ENCODE assay signal across 30 cellular contexts in the genomic region with DNA sequence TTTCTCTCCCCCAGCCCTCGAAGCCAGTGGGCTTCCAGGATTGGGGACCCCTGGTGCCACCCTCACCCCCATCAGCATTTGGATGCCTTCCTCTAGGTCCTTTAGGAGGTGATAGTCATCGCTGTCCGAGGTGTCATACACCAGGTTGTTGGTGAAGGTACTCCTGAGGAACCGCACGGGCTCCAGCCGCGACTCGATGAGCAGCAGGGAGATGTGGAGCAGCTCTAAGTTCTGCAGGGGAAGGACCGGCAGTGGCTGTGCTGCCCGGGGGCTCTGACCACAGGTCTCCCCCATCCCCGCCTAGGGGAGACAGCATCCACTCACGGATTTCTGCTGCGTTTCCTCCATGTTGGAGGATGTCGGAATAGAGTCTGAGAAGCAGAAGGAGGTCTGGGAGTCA. TPM values are rescaled to one million over a fixed set of nuclear protein-coding genes. Genes with fewer than 3 reads are reported as not detected.
"Had no signal": no experiment of that assay in that cellular context is flagged by ENCODE, and none has a peak within 500 bp of the region (broad histone marks: within the 10 kb centered on the region; RNA-seq: fewer than 3 reads in every experiment).

No MANE protein-coding gene starts in this region.

- ATAC-seq: activated CD4-positive, alpha-beta T cell treated with anti-CD3 and anti-CD28 coated beads for 36 hours; activated CD8-positive, alpha-beta T cell treated with anti-CD3 and anti-CD28 coated beads, Interleukin-2, amount 10 ng/mL, durations not matched to agents 7 days and 5 days; activated naive CD8-positive, alpha-beta T cell treated with anti-CD3 and anti-CD28 coated beads, Interleukin-2, amount 50 U/mL, for 24 hours had no signal

- DNase-seq: activated CD4-positive, alpha-beta T cell treated with anti-CD3 and anti-CD28 coated beads for 36 hours; activated CD4-positive, alpha-beta T cell treated with anti-CD3 and anti-CD28 coated beads, Interleukin-2, amount 10 ng/mL, durations not matched to agents 7 days and 5 days; activated CD4-positive, alpha-beta T cell treated with anti-CD3 and anti-CD28 coated beads, Interleukin-2, amount 50 U/mL, for 48 hours; activated CD8-positive, alpha-beta T cell treated with anti-CD3 and anti-CD28 coated beads, Interleukin-2, amount 10 ng/mL, durations not matched to agents 7 days and 5 days; activated gamma-delta T cell; activated naive CD4-positive, alpha-beta T cell treated with Interleukin-2 at 50 U/mL for 16 hours; activated naive CD8-positive, alpha-beta T cell treated with anti-CD3 and anti-CD28 coated beads, Interleukin-2, amount 50 U/mL, for 24 hours; activated T-cell treated with anti-CD3 and anti-CD28 coated beads, Interleukin-2, amount 50 U/mL, for 48 hours; anterior cingulate cortex; central memory CD4-positive, alpha-beta T cell; Kasumi-1; KG1; MG63; NCI-H1048; NCI-H1436 treated with DMSO at 0.1 percent for 48 hours; NCI-H1694 treated with DMSO at 0.1 percent for 48 hours; NCI-H2029; NCI-H510A; NCI-H526; NCI-H748 treated with DMSO at 0.1 percent for 48 hours; NK-92 treated with Interleukin-12 subunit alpha and Interleukin-12 subunit beta, amount 100 ng/mL, for 24 hours; PC-9; Right ventricle myocardium superior; SJCRH30; T1000; WERI-Rb-1 had no signal

RNA-seq across cellular contexts. Expression of a gene that starts 1.0 kb away (rescaled TPM):
- total RNA-seq: activated CD4-positive, alpha-beta T cell treated with anti-CD3 and anti-CD28 coated beads for 36 hours; activated CD4-positive, alpha-beta T cell treated with anti-CD3 and anti-CD28 coated beads, Interleukin-2, amount 10 ng/mL, durations not matched to agents 7 days and 5 days; activated CD8-positive, alpha-beta T cell treated with anti-CD3 and anti-CD28 coated beads, Interleukin-2, amount 10 ng/mL, durations not matched to agents 7 days and 5 days; bronchial epithelial cell; OCI-LY7; PC-9; Right ventricle myocardium superior; SJCRH30; T-helper 1 cell treated with Interleukin-12 subunit alpha and Interleukin-12 subunit beta and Interleukin-4 antibody, amounts not matched to agents 30 ng/mL and 1 ng/mL, for 36 hours; T-helper 2 cell treated with Interferon-gamma antibody and Interleukin-4, amounts not matched to agents 100 ng/mL and 5 ng/mL, for 36 hours had no signal

RNA-seq across cellular contexts. Expression of a gene that starts 8.5 kb away (rescaled TPM):
- total RNA-seq: activated CD4-positive, alpha-beta T cell treated with anti-CD3 and anti-CD28 coated beads, Interleukin-2, amount 10 ng/mL, durations not matched to agents 7 days and 5 days; activated CD8-positive, alpha-beta T cell treated with anti-CD3 and anti-CD28 coated beads, Interleukin-2, amount 10 ng/mL, durations not matched to agents 7 days and 5 days; bronchial epithelial cell; PC-9; Right ventricle myocardium superior; SJCRH30; T-helper 1 cell treated with Interleukin-12 subunit alpha and Interleukin-12 subunit beta and Interleukin-4 antibody, amounts not matched to agents 30 ng/mL and 1 ng/mL, for 36 hours; T-helper 2 cell treated with Interferon-gamma antibody and Interleukin-4, amounts not matched to agents 100 ng/mL and 5 ng/mL, for 36 hours had no signal

RNA-seq across cellular contexts. Expression of a gene that starts 13.7 kb away (rescaled TPM):
- total RNA-seq: activated CD4-positive, alpha-beta T cell treated with anti-CD3 and anti-CD28 coated beads for 36 hours; activated CD4-positive, alpha-beta T cell treated with anti-CD3 and anti-CD28 coated beads, Interleukin-2, amount 10 ng/mL, durations not matched to agents 7 days and 5 days; activated CD8-positive, alpha-beta T cell treated with anti-CD3 and anti-CD28 coated beads, Interleukin-2, amount 10 ng/mL, durations not matched to agents 7 days and 5 days; bronchial epithelial cell; OCI-LY7; PC-9; Right ventricle myocardium superior; SJCRH30; T-helper 1 cell treated with Interleukin-12 subunit alpha and Interleukin-12 subunit beta and Interleukin-4 antibody, amounts not matched to agents 30 ng/mL and 1 ng/mL, for 36 hours; T-helper 2 cell treated with Interferon-gamma antibody and Interleukin-4, amounts not matched to agents 100 ng/mL and 5 ng/mL, for 36 hours had no signal

RNA-seq across cellular contexts. Expression of a gene that starts 22.0 kb away (rescaled TPM):
- total RNA-seq: bronchial epithelial cell, PC-9 had no signal

RNA-seq across cellular contexts. Expression of a gene that starts 28.4 kb away (rescaled TPM):
- total RNA-seq: activated CD4-positive, alpha-beta T cell treated with anti-CD3 and anti-CD28 coated beads for 36 hours; activated CD4-positive, alpha-beta T cell treated with anti-CD3 and anti-CD28 coated beads, Interleukin-2, amount 10 ng/mL, durations not matched to agents 7 days and 5 days; activated CD8-positive, alpha-beta T cell treated with anti-CD3 and anti-CD28 coated beads, Interleukin-2, amount 10 ng/mL, durations not matched to agents 7 days and 5 days; bronchial epithelial cell; OCI-LY7; PC-9; Right ventricle myocardium superior; SJCRH30; T-helper 1 cell treated with Interleukin-12 subunit alpha and Interleukin-12 subunit beta and Interleukin-4 antibody, amounts not matched to agents 30 ng/mL and 1 ng/mL, for 36 hours; T-helper 2 cell treated with Interferon-gamma antibody and Interleukin-4, amounts not matched to agents 100 ng/mL and 5 ng/mL, for 36 hours had no signal
